Comparison of ENCODE assay signal across 18 cellular contexts in genomic region chr22:23791737-23792645, GRCh38. TPM values are rescaled to one million over a fixed set of nuclear protein-coding genes. Genes with fewer than 3 reads are reported as not detected.
DNase-seq lines count a peak whose midpoint lies in the region; ATAC-seq, FAIRE-seq and TF ChIP-seq lines count a peak whose summit lies in the region.
"Had no signal": no experiment of that assay in that cellular context is flagged by ENCODE, and none has a peak within 500 bp of the region (broad histone marks: within the 10 kb centered on the region; RNA-seq: fewer than 3 reads in every experiment).

No MANE protein-coding gene starts in this region.

- H2BK12ac ChIP-seq in H1 (ENCODE audit: low read depth, low read length), result no peak overlapping the region

- peak overlapping the region; percentile 35; the same call in 1 of the 2 replicates for H2BK5ac ChIP-seq in H1 (ENCODE audit: low read depth, low read length)

- no peak overlapping the region for H2BK20ac ChIP-seq in H1 (ENCODE audit: low read length)

- peaks cover 22 to 56% of the 10 kb centered on the region in 2 experiments for H3K79me2 ChIP-seq in H1 (ENCODE audit: control insufficient read depth in 1 of 2, insufficient read depth in 2 of 2, low read length in 2 of 2)

- TF ChIP-seq CTCF in breast epithelium (IDR thresholded peaks at IDR 0.05) (no peak), MCF 10A (IDR thresholded peaks at IDR 0.05; ENCODE audit: unreplicated experiment) (no peak), H1 (IDR thresholded peaks at IDR 0.05; ENCODE audit: control extremely low read depth in 1 of 3, insufficient read depth in 1 of 3, low read depth in 1 of 3, low read length in 3 of 3) (no peak), nephron (IDR thresholded peaks at IDR 0.05; ENCODE audit: unreplicated experiment in 3 of 3) (no peak), vagina (IDR thresholded peaks at IDR 0.05) (no peak)

- H3K27ac ChIP-seq in breast epithelium (peak overlapping the region; percentile 65 to 72), H1 (ENCODE audit: low read depth, low read length) (no peak overlapping the region), vagina (peak overlapping the region; percentile 67)
- H3K27ac ChIP-seq: upper lobe of right lung had no signal

- intact Hi-C loops in breast epithelium (cut with DNase I; ENCODE audit: low total_unique reads) (no loop called here), MCF 10A (cut with micrococcal nuclease) (no loop called here), vagina (cut with DNase I) (no loop called here)

- H3K9me3 ChIP-seq in breast epithelium (no peaks in the 10 kb centered on the region), H1 (ENCODE audit: insufficient read depth in 2 of 2, low read depth in 1 of 2, low read length in 1 of 2) (no peaks in the 10 kb centered on the region), vagina (no peaks in the 10 kb centered on the region)
- H3K9me3 ChIP-seq: Caco-2, upper lobe of right lung had no signal

- H4K5ac ChIP-seq in H1 (ENCODE audit: insufficient read length, low read depth, low read length), result no peak overlapping the region

- H2BK15ac ChIP-seq in H1 (ENCODE audit: low read length), result no peak overlapping the region

- H3K9me3 Mint-ChIP-seq in MCF 10A (ENCODE audit: unreplicated experiment), result no peaks in the 10 kb centered on the region
- no peaks in the 10 kb centered on the region for H3K9me3 Mint-ChIP-seq in nephron
- H3K9me3 Mint-ChIP-seq: central memory CD8-positive, alpha-beta T cell; immature natural killer cell; stimulated activated effector memory CD8-positive, alpha-beta T cell treated with anti-CD3 and anti-CD28 coated beads, Interleukin-12 subunit alpha, Interleukin-12 subunit beta, amount 100 ng/mL, for 72 hours had no signal

- H4K20me1 ChIP-seq in H1 (replicated peaks in 1 of 2; ENCODE audit: control insufficient read depth in 1 of 2, insufficient read depth in 2 of 2, low read length in 2 of 2), result peaks cover 4 to 24% of the 10 kb centered on the region in 2 experiments

- no peak overlapping the region for H3K14ac ChIP-seq in H1 (ENCODE audit: insufficient read length)

- H3K4me1 ChIP-seq in breast epithelium, result no peaks in the 10 kb centered on the region
- peaks cover 0 to 6% (median 0%) of the 10 kb centered on the region in 4 experiments; a peak in 5 of 7 replicates for H3K4me1 ChIP-seq in H1 (replicated peaks in 1 of 4; ENCODE audit: control insufficient read depth in 3 of 4, insufficient read depth in 4 of 4, low read length in 3 of 4)
- H3K4me1 ChIP-seq in vagina, result peaks cover 56% of the 10 kb centered on the region
- H3K4me1 ChIP-seq: Caco-2 had no signal

- H3K27me3 Mint-ChIP-seq in MCF 10A (ENCODE audit: insufficient read depth, unreplicated experiment) (no peaks in the 10 kb centered on the region), nephron (ENCODE audit: low read depth) (no peaks in the 10 kb centered on the region)
- H3K27me3 Mint-ChIP-seq: central memory CD8-positive, alpha-beta T cell had no signal

- H3K9ac ChIP-seq in H1 (replicated peaks in 1 of 4; ENCODE audit: extremely low read depth in 1 of 4, low read depth in 3 of 4, low read length in 3 of 4), result no peak overlapping the region

- CTCF ChIA-PET in MCF 10A (lab: Yijun Ruan, JAX) (no interaction called here), H1 (lab: Charles Lee; ENCODE audit: partially characterized antibody) (interaction anchor here (0.7 to 1.4 kb wide), 3 partner anchors 13 to 54 kb away, joined by 3 to 7 read pairs (median 3); no protein-coding TSS in a partner anchor)

- H3K79me1 ChIP-seq in H1 (ENCODE audit: low read depth, low read length), result peaks cover 3% of the 10 kb centered on the region; the same call in 1 of the 2 replicates

- H3K4me3 ChIP-seq in breast epithelium (no peak overlapping the region), H1 (ENCODE audit: extremely low read depth in 1 of 4, insufficient read depth in 2 of 4, low read depth in 3 of 4, low read length in 4 of 4) (no peak overlapping the region), vagina (no peak overlapping the region)
- H3K4me3 ChIP-seq: GM12878, upper lobe of right lung had no signal

- H2AFZ ChIP-seq in H1 (ENCODE audit: low read length), result no peak overlapping the region

- TF ChIP-seq EP300 in H1 (IDR thresholded peaks at IDR 0.05; ENCODE audit: borderline replicate concordance in 1 of 2, low read depth in 2 of 2, low read length in 2 of 2), result no peak

- POLR2A ChIA-PET in MCF 10A (lab: Yijun Ruan, JAX) (no interaction called here), H1 (lab: Charles Lee; ENCODE audit: partially characterized antibody) (interaction anchor here (0.8 to 1.3 kb wide), 4 partner anchors 10 to 39 kb away, joined by 3 to 8 read pairs (median 4); no protein-coding TSS in a partner anchor)

- TF ChIP-seq RAD21 in H1 (IDR thresholded peaks at IDR 0.05 in 1 of 2, conservative IDR thresholded peaks at IDR 0.05 in 1 of 2; ENCODE audit: low read depth in 2 of 2, low read length in 2 of 2), result no peak

- H3K36me3 ChIP-seq in breast epithelium (no peaks in the 10 kb centered on the region), H1 (ENCODE audit: control insufficient read depth in 2 of 4, insufficient read depth in 4 of 4, low read length in 3 of 4) (peaks cover 10 to 25% (median 19%) of the 10 kb centered on the region in 4 experiments; a peak in 7 of 8 replicates), vagina (peaks cover 0 to 30% of the 10 kb centered on the region in 2 donors)

- no peak for ATAC-seq in GM19452 (IDR thresholded peaks at IDR 0.05; ENCODE audit: unreplicated experiment)
- ATAC-seq in HG02759 (IDR thresholded peaks at IDR 0.05; ENCODE audit: unreplicated experiment), result no peak
- ATAC-seq: GM12878; HCT116; stimulated activated effector memory CD8-positive, alpha-beta T cell treated with anti-CD3 and anti-CD28 coated beads, Interleukin-12 subunit alpha, Interleukin-12 subunit beta, amount 100 ng/mL, for 72 hours; upper lobe of right lung had no signal

- BruUV-seq in MCF 10A (replicated peaks; lab: Mats Ljungman, UMichigan), result no TSS peak

- no peak overlapping the region for H4K91ac ChIP-seq in H1 (replicated peaks; ENCODE audit: insufficient read length, low read length)

- H3K23ac ChIP-seq in H1 (ENCODE audit: insufficient read length), result no peak overlapping the region

- H3K4me2 ChIP-seq in H1 (ENCODE audit: insufficient read depth in 1 of 2, low read depth in 2 of 2, low read length in 2 of 2), result no peak overlapping the region

- no peak overlapping the region for H3K27ac Mint-ChIP-seq in MCF 10A (ENCODE audit: low read depth, unreplicated experiment)
- H3K27ac Mint-ChIP-seq in nephron, result peak overlapping the region; percentile 85 to 96 (median 92)

- WGBS in H1 (ENCODE audit: extremely low coverage in 1 of 2, insufficient coverage in 1 of 2, insufficient read length in 1 of 2, insufficient replicate concordance in 2 of 2, low coverage in 1 of 2, low lambda C conversion rate in 2 of 2, missing lambda C conversion rate in 1 of 2), 2 experiments, result 91% methylated on average over 25 of the region's 25 CpGs; no CpG with 5 or more reads in 1 of the 2 experiments

- H3K56ac ChIP-seq in H1 (replicated peaks; ENCODE audit: insufficient read length, low read depth, low read length), result no peak overlapping the region

- FAIRE-seq in H1 (lab: Jason Lieb, UNC) (no peak), H54 (lab: Jason Lieb, UNC) (no peak)
- FAIRE-seq: GM12878 had no signal

- H2BK120ac ChIP-seq in H1 (replicated peaks; ENCODE audit: low read depth, low read length), result no peak overlapping the region

- no peaks in the 10 kb centered on the region for H3K27me3 ChIP-seq in breast epithelium
- H3K27me3 ChIP-seq in H1 (replicated peaks in 1 of 4; ENCODE audit: control insufficient read depth in 3 of 4, extremely low read depth in 1 of 4, insufficient read depth in 3 of 4, low read length in 3 of 4), result no peaks in the 10 kb centered on the region
- no peaks in the 10 kb centered on the region for H3K27me3 ChIP-seq in vagina
- H3K27me3 ChIP-seq: upper lobe of right lung had no signal

- DNase-seq in breast epithelium (ENCODE audit: low spot score in 2 of 2) (no peak), MCF 10A (ENCODE audit: unreplicated experiment) (no peak), H1 (ENCODE audit: low read depth in 1 of 2, low spot score in 2 of 2) (no peak), vagina (ENCODE audit: extremely low spot score in 2 of 2) (no peak), H54 (ENCODE audit: insufficient read length, low spot score) (no peak)
- DNase-seq: activated CD4-positive, CD25-positive, alpha-beta regulatory T cell; Caco-2; immature natural killer cell; NCI-H774; upper lobe of right lung had no signal

- no peak overlapping the region for H2AK5ac ChIP-seq in H1 (ENCODE audit: low read depth, low read length)

- no peak overlapping the region for H3K18ac ChIP-seq in H1 (ENCODE audit: extremely low read depth, low read length)

- H3K4me1 Mint-ChIP-seq in MCF 10A (ENCODE audit: insufficient read depth, unreplicated experiment) (peaks cover 9% of the 10 kb centered on the region), nephron (peaks cover 57% of the 10 kb centered on the region)

- TF ChIP-seq POLR2A in breast epithelium (IDR thresholded peaks at IDR 0.05) (no peak), H1 (IDR thresholded peaks at IDR 0.05; ENCODE audit: control extremely low read depth in 1 of 2, low read depth in 2 of 2, low read length in 2 of 2) (peak in 1 of 2 experiments; percentile 10; a peak in 1 of 3 replicates), vagina (IDR thresholded peaks at IDR 0.05) (no peak), H54 (IDR thresholded peaks at IDR 0.05; ENCODE audit: low read depth, low read length) (no peak)

- peaks cover 3% of the 10 kb centered on the region; the same call in 1 of the 2 replicates for H3K23me2 ChIP-seq in H1 (ENCODE audit: low read depth, low read length)

- no peak overlapping the region for H4K8ac ChIP-seq in H1 (ENCODE audit: extremely low read depth, insufficient read depth, low read length)

- H3K4me3 Mint-ChIP-seq in MCF 10A (ENCODE audit: unreplicated experiment), result no peak overlapping the region
- H3K4me3 Mint-ChIP-seq in nephron, result peak overlapping the region; percentile 35 to 66 (median 63)
- H3K4me3 Mint-ChIP-seq: central memory CD8-positive, alpha-beta T cell; immature natural killer cell; stimulated activated effector memory CD8-positive, alpha-beta T cell treated with anti-CD3 and anti-CD28 coated beads, Interleukin-12 subunit alpha, Interleukin-12 subunit beta, amount 100 ng/mL, for 72 hours had no signal

- H3K4ac ChIP-seq in H1 (replicated peaks; ENCODE audit: insufficient read length, low read depth, low read length), result no peak overlapping the region

- H3K36me3 Mint-ChIP-seq in MCF 10A (ENCODE audit: insufficient read depth, unreplicated experiment) (peaks cover 61% of the 10 kb centered on the region), nephron (ENCODE audit: low read depth) (peaks cover 51% of the 10 kb centered on the region)

RNA-seq across cellular contexts. Expression of gene SMARCB1, which starts 5.2 kb away (rescaled TPM):
- total RNA-seq in breast epithelium (10 to 100 TPM; 34.6 to 60.2 (median 50.1) TPM), MCF 10A (2022) (83.7 and 115 TPM in 2 replicates), vagina (147 TPM)
- 116 and 124 TPM in 2 replicates for total RNA-seq in H1 (2021; fragmentation: NEBNext Ultra II Directional; extraction: Animal tissue kit (Norgen Biotek cat#: 25700))
- 145 and 158 TPM in 2 replicates for polyA plus RNA-seq in H1 (2011; rRNA removed)
- polyA plus RNA-seq in H1 (2011; cell fraction: cytosol; rRNA removed), result 163 TPM
- polyA plus RNA-seq in H1 (2011; cell fraction: nucleus; rRNA removed), result 143 TPM
- 131 to 147 TPM (median 142 TPM) in 4 replicates for polyA plus RNA-seq in H1 (2012, experiment 1 of 2)
- 167 TPM for polyA plus RNA-seq in H1 (2012, experiment 2 of 2)
- 65.5 TPM for polyA plus RNA-seq in H1 (2013, experiment 1 of 2)
- polyA plus RNA-seq in H1 (2013, experiment 2 of 2), result 63.4 TPM
- 109 and 125 TPM in 2 replicates for polyA minus RNA-seq in H1 (2011; rRNA and poly(A)+ RNA removed)
- polyA minus RNA-seq in H1 (2011; cell fraction: cytosol; rRNA and poly(A)+ RNA removed), result 50.9 TPM
- 64.2 TPM for polyA minus RNA-seq in H1 (2011; cell fraction: nucleus; rRNA and poly(A)+ RNA removed)

RNA-seq across cellular contexts. Expression of gene MMP11, which starts 19.3 kb away (rescaled TPM):
- 1 to 10 TPM; 1.9 to 6.2 (median 4.8) TPM for total RNA-seq in breast epithelium
- 0.44 TPM in 1 of 2 replicates, not detected in the other for total RNA-seq in MCF 10A (2022)
- 9.6 and 10.2 TPM in 2 replicates for total RNA-seq in H1 (2021; fragmentation: NEBNext Ultra II Directional; extraction: Animal tissue kit (Norgen Biotek cat#: 25700))
- 18.3 and 29.7 TPM in 2 replicates for polyA plus RNA-seq in H1 (2011; rRNA removed)
- polyA plus RNA-seq in H1 (2011; cell fraction: cytosol; rRNA removed), result 18.5 TPM
- polyA plus RNA-seq in H1 (2011; cell fraction: nucleus; rRNA removed), result 34.3 TPM
- 5.6 to 13.4 TPM (median 10.3 TPM) in 4 replicates for polyA plus RNA-seq in H1 (2012, experiment 1 of 2)
- 9.7 TPM for polyA plus RNA-seq in H1 (2012, experiment 2 of 2)
- 7.1 TPM for polyA plus RNA-seq in H1 (2013, experiment 1 of 2)
- polyA plus RNA-seq in H1 (2013, experiment 2 of 2), result 7.1 TPM
- polyA minus RNA-seq in H1 (2011; rRNA and poly(A)+ RNA removed), result 11.1 and 12.8 TPM in 2 replicates
- 6.0 TPM for polyA minus RNA-seq in H1 (2011; cell fraction: cytosol; rRNA and poly(A)+ RNA removed)
- 9.4 TPM for polyA minus RNA-seq in H1 (2011; cell fraction: nucleus; rRNA and poly(A)+ RNA removed)
- 6.4 TPM for total RNA-seq in vagina

RNA-seq across cellular contexts. Expression of gene CHCHD10, which starts 24.2 kb away (rescaled TPM):
- 10 to 100 TPM in 2 of 3 donors, 1 to 10 TPM in 1; 5.6 to 22.8 (median 21.4) TPM for total RNA-seq in breast epithelium
- total RNA-seq in MCF 10A (2022), result 86.0 and 90.1 TPM in 2 replicates
- 94.5 and 104 TPM in 2 replicates for total RNA-seq in H1 (2021; fragmentation: NEBNext Ultra II Directional; extraction: Animal tissue kit (Norgen Biotek cat#: 25700))
- 58.3 and 109 TPM in 2 replicates for polyA plus RNA-seq in H1 (2011; rRNA removed)
- polyA plus RNA-seq in H1 (2011; cell fraction: cytosol; rRNA removed), result 40.4 TPM
- polyA plus RNA-seq in H1 (2011; cell fraction: nucleus; rRNA removed), result 99.4 TPM
- polyA plus RNA-seq in H1 (2012, experiment 1 of 2), result 92.7 to 174 TPM (median 154 TPM) in 4 replicates
- polyA plus RNA-seq in H1 (2012, experiment 2 of 2), result 107 TPM
- polyA plus RNA-seq in H1 (2013, experiment 1 of 2), result 237 TPM
- 229 TPM for polyA plus RNA-seq in H1 (2013, experiment 2 of 2)
- polyA minus RNA-seq in H1 (2011; rRNA and poly(A)+ RNA removed), result 30.5 and 40.0 TPM in 2 replicates
- polyA minus RNA-seq in H1 (2011; cell fraction: cytosol; rRNA and poly(A)+ RNA removed), result 61.1 TPM
- 35.8 TPM for polyA minus RNA-seq in H1 (2011; cell fraction: nucleus; rRNA and poly(A)+ RNA removed)
- total RNA-seq in vagina, result 12.0 TPM

RNA-seq across cellular contexts. Expression of gene C22orf15, which starts 29.2 kb away (rescaled TPM):
- not detected for total RNA-seq in breast epithelium
- total RNA-seq in MCF 10A (2022), result not detected in 2 replicates
- total RNA-seq in H1 (2021; fragmentation: NEBNext Ultra II Directional; extraction: Animal tissue kit (Norgen Biotek cat#: 25700)), result 2.3 and 4.9 TPM in 2 replicates
- 4.2 and 6.9 TPM in 2 replicates for polyA plus RNA-seq in H1 (2011; rRNA removed)
- 7.1 TPM for polyA plus RNA-seq in H1 (2011; cell fraction: cytosol; rRNA removed)
- polyA plus RNA-seq in H1 (2011; cell fraction: nucleus; rRNA removed), result 19.9 TPM
- polyA plus RNA-seq in H1 (2012, experiment 1 of 2), result 3.1 to 5.6 TPM (median 4.3 TPM) in 4 replicates
- 4.1 TPM for polyA plus RNA-seq in H1 (2012, experiment 2 of 2)
- polyA plus RNA-seq in H1 (2013, experiment 1 of 2), result 2.6 TPM
- 3.1 TPM for polyA plus RNA-seq in H1 (2013, experiment 2 of 2)
- 1.3 and 2.0 TPM in 2 replicates for polyA minus RNA-seq in H1 (2011; rRNA and poly(A)+ RNA removed)
- polyA minus RNA-seq in H1 (2011; cell fraction: cytosol; rRNA and poly(A)+ RNA removed), result not detected
- polyA minus RNA-seq in H1 (2011; cell fraction: nucleus; rRNA and poly(A)+ RNA removed), result 2.2 TPM
- not detected for total RNA-seq in vagina
- total RNA-seq: Caco-2, upper lobe of right lung had no signal

RNA-seq across cellular contexts. Expression of gene VPREB3, which starts 37.8 kb away (rescaled TPM):
- not detected for total RNA-seq in breast epithelium
- not detected in 2 replicates for total RNA-seq in MCF 10A (2022)
- total RNA-seq in H1 (2021; fragmentation: NEBNext Ultra II Directional; extraction: Animal tissue kit (Norgen Biotek cat#: 25700)), result 0.52 and 0.77 TPM in 2 replicates
- polyA plus RNA-seq in H1 (2011; rRNA removed), result 4.0 and 4.6 TPM in 2 replicates
- 1.8 TPM for polyA plus RNA-seq in H1 (2011; cell fraction: cytosol; rRNA removed)
- polyA plus RNA-seq in H1 (2011; cell fraction: nucleus; rRNA removed), result 1.6 TPM
- 0.51 to 1.8 TPM (median 0.82 TPM) in 3 of 4 replicates, not detected in the other for polyA plus RNA-seq in H1 (2012, experiment 1 of 2)
- 1.7 TPM for polyA plus RNA-seq in H1 (2012, experiment 2 of 2)
- polyA plus RNA-seq in H1 (2013, experiment 1 of 2), result 0.99 TPM
- polyA plus RNA-seq in H1 (2013, experiment 2 of 2), result 1.3 TPM
- 0.98 and 1.1 TPM in 2 replicates for polyA minus RNA-seq in H1 (2011; rRNA and poly(A)+ RNA removed)
- polyA minus RNA-seq in H1 (2011; cell fraction: cytosol; rRNA and poly(A)+ RNA removed), result 2.9 TPM
- polyA minus RNA-seq in H1 (2011; cell fraction: nucleus; rRNA and poly(A)+ RNA removed), result 2.1 TPM
- total RNA-seq in vagina, result not detected
- total RNA-seq: Caco-2; T-helper 1 cell treated with Interleukin-12 subunit alpha and Interleukin-12 subunit beta and Interleukin-4 antibody, amounts not matched to agents 30 ng/mL and 1 ng/mL, for 36 hours; upper lobe of right lung had no signal
